ENCODE assay signal across 1 cellular context in genomic region chr11:109132539-109132938, GRCh38.
TF ChIP-seq lines count a peak whose summit lies in the region.

No MANE protein-coding gene starts in this region.

TF ChIP-seq in H1, 55 proteins besides CTCF, POLR2A, EP300 and RAD21:
- no peak for TF ChIP-seq EZH2 (IDR thresholded peaks at IDR 0.05; ENCODE audit: low read depth, low read length, severe bottlenecking)
- TF ChIP-seq SP1 (IDR thresholded peaks at IDR 0.05; ENCODE audit: low read depth, low read length), result no peak
- peak; percentile 48; the same call in 1 of the 2 replicates for TF ChIP-seq TEAD4 (IDR thresholded peaks at IDR 0.05; ENCODE audit: low read depth, low read length)
